1 cellular context compared by ENCODE assay signal in the genomic region with DNA sequence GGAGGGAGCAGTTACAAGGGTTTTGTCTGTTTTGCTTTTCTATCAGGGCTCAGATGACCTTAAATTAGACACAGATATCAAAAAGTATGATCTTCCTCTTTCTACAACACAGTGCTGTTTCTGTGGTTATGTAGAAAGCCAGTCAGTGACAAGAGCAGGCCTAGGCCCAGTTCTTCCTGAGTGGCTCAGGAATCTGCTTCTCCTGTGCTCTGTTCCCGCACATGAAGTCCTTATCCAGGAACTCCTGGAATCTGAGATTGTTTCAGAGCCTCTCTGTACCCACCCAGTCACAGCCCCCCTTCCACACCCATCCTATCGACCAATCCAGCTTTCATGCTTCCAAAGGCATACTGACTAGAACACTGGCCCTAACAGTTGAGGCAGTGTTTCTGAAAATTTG.
TF ChIP-seq lines count a peak whose summit lies in the region.

No MANE protein-coding gene starts in this region.

TF ChIP-seq in IMR-90, 13 proteins besides CTCF, POLR2A, EP300 and RAD21 (continued from another document):
- TF ChIP-seq CEBPB (IDR thresholded peaks at IDR 0.05; ENCODE audit: low read depth, low read length) (no peak), USF2 (IDR thresholded peaks at IDR 0.05; ENCODE audit: low read depth, low read length) (no peak), NFE2L2 (IDR thresholded peaks at IDR 0.05; ENCODE audit: low read depth, low read length) (no peak), SMC3 (IDR thresholded peaks at IDR 0.05; ENCODE audit: low read depth, low read length) (no peak), RCOR1 (IDR thresholded peaks at IDR 0.05; ENCODE audit: insufficient replicate concordance, low read length) (no peak)
